In genomic region chr5:58455066-58455465, GRCh38 we compare ENCODE assay signal across 20 cellular contexts. TPM values are rescaled to one million over a fixed set of nuclear protein-coding genes. Genes with fewer than 3 reads are reported as not detected.
A peak's percentile ranks its signal among the peaks of the same experiment; 100 is the strongest.
DNase-seq lines count a peak whose midpoint lies in the region; ATAC-seq, FAIRE-seq and TF ChIP-seq lines count a peak whose summit lies in the region.
"Had no signal": no experiment of that assay in that cellular context is flagged by ENCODE, and none has a peak within 500 bp of the region (broad histone marks: within the 10 kb centered on the region; RNA-seq: fewer than 3 reads in every experiment).

No MANE protein-coding gene starts in this region.

- H3K27me3 Mint-ChIP-seq in activated CD8-positive, alpha-beta memory T cell treated with anti-CD3 and anti-CD28 coated beads, Interleukin-2, amount 10 ng/mL, durations not matched to agents 7 days and 5 days: peaks cover 43% of the 10 kb centered on the region
- H3K27me3 Mint-ChIP-seq: stimulated activated naive B cell treated with anti-CD40 and anti-IgM and Interleukin-4, amounts not matched to agents 10 μg/mL and 1 μg/mL and 100 μg/mL, for 72 hours had no signal

- peaks cover 5% of the 10 kb centered on the region for H4K20me1 ChIP-seq in neural cell (ENCODE audit: insufficient read depth)

- no peak for ATAC-seq in activated CD8-positive, alpha-beta memory T cell treated with anti-CD3 and anti-CD28 coated beads, Interleukin-2, amount 10 ng/mL, durations not matched to agents 7 days and 5 days
- ATAC-seq in GM18502 (IDR thresholded peaks at IDR 0.05; ENCODE audit: poor library complexity, unreplicated experiment): no peak
- ATAC-seq in mucosa of descending colon: no peak
- ATAC-seq: left lung; stimulated activated naive B cell treated with anti-CD40 and anti-IgM and Interleukin-4, amounts not matched to agents 10 μg/mL and 1 μg/mL and 100 μg/mL, for 72 hours had no signal

- intact Hi-C loops in mucosa of descending colon (cut with DNase I, micrococcal nuclease): loop anchor here (5.0 to 10.0 kb wide), 2 partner anchors 663 to 670 kb away; no protein-coding TSS in a partner anchor

- DNase-seq in BJ (ENCODE audit: low read depth): peak; percentile 68
- peak; percentile 9 for DNase-seq in RCC 7860 (ENCODE audit: low spot score)
- no peak for DNase-seq in epithelial cell of proximal tubule (ENCODE audit: low read depth)
- DNase-seq in NK-92 (lab: John Stamatoyannopoulos, UW; ENCODE audit: unreplicated experiment): no peak
- no peak for DNase-seq in activated CD8-positive, alpha-beta memory T cell treated with anti-CD3 and anti-CD28 coated beads, Interleukin-2, amount 10 ng/mL, durations not matched to agents 7 days and 5 days
- no peak for DNase-seq in mucosa of descending colon
- DNase-seq: activated CD4-positive, alpha-beta memory T cell treated with anti-CD3 and anti-CD28 coated beads for 36 hours; activated gamma-delta T cell treated with Interleukin-2 at 50 U/mL for 16 hours; C1 segment of cervical spinal cord; colonic mucosa; H9; left lung; NCI-H1092; stimulated activated CD4-positive, alpha-beta T cell treated with anti-CD3 and anti-CD28 coated beads, Interleukin-2, amount 100 ng/mL, for 48 hours; stimulated activated naive B cell treated with anti-CD40 and anti-IgM and Interleukin-4, amounts not matched to agents 10 μg/mL and 1 μg/mL and 100 μg/mL, for 72 hours had no signal

- POLR2A ChIA-PET in BJ (lab: Charles Lee): interaction anchor here (0.6 to 0.8 kb wide), 2 partner anchors 272 to 675 kb away, joined by 3 to 4 read pairs; no protein-coding TSS in a partner anchor

- no peaks in the 10 kb centered on the region for H3K9me3 Mint-ChIP-seq in activated CD8-positive, alpha-beta memory T cell treated with anti-CD3 and anti-CD28 coated beads, Interleukin-2, amount 10 ng/mL, durations not matched to agents 7 days and 5 days (ENCODE audit: low read depth)
- H3K9me3 Mint-ChIP-seq: activated CD4-positive, alpha-beta memory T cell treated with anti-CD3 and anti-CD28 coated beads for 36 hours; H9; stimulated activated naive B cell treated with anti-CD40 and anti-IgM and Interleukin-4, amounts not matched to agents 10 μg/mL and 1 μg/mL and 100 μg/mL, for 72 hours had no signal

- H3K9ac ChIP-seq in neural cell (ENCODE audit: low read length): no peak overlapping the region
- H3K9ac ChIP-seq: parathyroid adenoma had no signal

- TF ChIP-seq RAD21 in neural cell (conservative IDR thresholded peaks at IDR 0.05): no peak

- H3K4me3 ChIP-seq in BJ (ENCODE audit: low read depth, low read length) (no peak overlapping the region), epithelial cell of proximal tubule (ENCODE audit: low read depth, low read length) (peak overlapping the region; percentile 88), neural cell (ENCODE audit: low read length) (peak overlapping the region; percentile 88), mucosa of descending colon (no peak overlapping the region)
- H3K4me3 ChIP-seq: colonic mucosa had no signal

- no peaks in the 10 kb centered on the region for H3K9me3 ChIP-seq in neural cell (ENCODE audit: low read length)
- no peaks in the 10 kb centered on the region for H3K9me3 ChIP-seq in mucosa of descending colon
- H3K9me3 ChIP-seq: colonic mucosa, left lung had no signal

- no peaks in the 10 kb centered on the region for H3K27me3 ChIP-seq in BJ (ENCODE audit: control insufficient read depth, insufficient read depth, low read length)
- H3K27me3 ChIP-seq in neural cell (ENCODE audit: insufficient read depth, low read depth, low read length): no peaks in the 10 kb centered on the region
- H3K27me3 ChIP-seq: colonic mucosa had no signal

- H2AFZ ChIP-seq in neural cell (ENCODE audit: low read depth, low read length): no peak overlapping the region
- H2AFZ ChIP-seq: parathyroid adenoma had no signal

- no peak for FAIRE-seq in RCC 7860 (lab: Jason Lieb, UNC)

- no peak overlapping the region for H3K27ac ChIP-seq in neural cell (ENCODE audit: low read length)
- H3K27ac ChIP-seq: colonic mucosa, left lung, parathyroid adenoma had no signal

- H3K4me1 Mint-ChIP-seq in activated CD8-positive, alpha-beta memory T cell treated with anti-CD3 and anti-CD28 coated beads, Interleukin-2, amount 10 ng/mL, durations not matched to agents 7 days and 5 days: peaks cover 3% of the 10 kb centered on the region

- no peaks in the 10 kb centered on the region for H3K36me3 Mint-ChIP-seq in activated CD8-positive, alpha-beta memory T cell treated with anti-CD3 and anti-CD28 coated beads, Interleukin-2, amount 10 ng/mL, durations not matched to agents 7 days and 5 days

- no peaks in the 10 kb centered on the region for H3K9me2 ChIP-seq in neural cell (ENCODE audit: insufficient read depth, low read length)

- peaks cover 3% of the 10 kb centered on the region for H3K4me1 ChIP-seq in mucosa of descending colon (ENCODE audit: low read depth)
- H3K4me1 ChIP-seq: colonic mucosa, parathyroid adenoma had no signal

- H3K4me2 ChIP-seq in neural cell (ENCODE audit: low read length): peak overlapping the region; percentile 97

- H3K79me2 ChIP-seq in neural cell (replicated peaks; ENCODE audit: insufficient read depth, low read length): peaks cover 61% of the 10 kb centered on the region
- H3K79me2 ChIP-seq: parathyroid adenoma had no signal

- TF ChIP-seq EP300 in neural cell (conservative IDR thresholded peaks at IDR 0.05; ENCODE audit: poor library complexity, severe bottlenecking): no peak

- H3K27ac Mint-ChIP-seq in activated CD8-positive, alpha-beta memory T cell treated with anti-CD3 and anti-CD28 coated beads, Interleukin-2, amount 10 ng/mL, durations not matched to agents 7 days and 5 days: no peak overlapping the region
- H3K27ac Mint-ChIP-seq: activated CD4-positive, alpha-beta memory T cell treated with anti-CD3 and anti-CD28 coated beads for 36 hours; H9; stimulated activated naive B cell treated with anti-CD40 and anti-IgM and Interleukin-4, amounts not matched to agents 10 μg/mL and 1 μg/mL and 100 μg/mL, for 72 hours had no signal

- no peaks in the 10 kb centered on the region for H3F3A ChIP-seq in neural cell (ENCODE audit: insufficient read depth, low read length, poor library complexity, severe bottlenecking)

- CTCF ChIA-PET in BJ (lab: Yijun Ruan, JAX): interaction anchor here (0.9 to 1.5 kb wide), 3 partner anchors 567 to 1157 kb away, joined by 3 to 6 read pairs (median 4); no protein-coding TSS in a partner anchor
- CTCF ChIA-PET in activated CD8-positive, alpha-beta memory T cell treated with anti-CD3 and anti-CD28 coated beads, Interleukin-2, amount 10 ng/mL, durations not matched to agents 7 days and 5 days (lab: Charles Lee): no interaction called here

- H3K4me3 Mint-ChIP-seq in activated CD8-positive, alpha-beta memory T cell treated with anti-CD3 and anti-CD28 coated beads, Interleukin-2, amount 10 ng/mL, durations not matched to agents 7 days and 5 days: no peak overlapping the region
- H3K4me3 Mint-ChIP-seq: activated CD4-positive, alpha-beta memory T cell treated with anti-CD3 and anti-CD28 coated beads for 36 hours; H9; stimulated activated naive B cell treated with anti-CD40 and anti-IgM and Interleukin-4, amounts not matched to agents 10 μg/mL and 1 μg/mL and 100 μg/mL, for 72 hours had no signal

- H3K36me3 ChIP-seq in BJ (ENCODE audit: control insufficient read depth, insufficient read depth, low read length): peaks cover 7% of the 10 kb centered on the region
- H3K36me3 ChIP-seq in neural cell (ENCODE audit: insufficient read depth, low read length): peaks cover 48% of the 10 kb centered on the region
- H3K36me3 ChIP-seq in mucosa of descending colon (ENCODE audit: low read depth): no peaks in the 10 kb centered on the region
- H3K36me3 ChIP-seq: colonic mucosa had no signal

- no peak for TF ChIP-seq CTCF in BJ (IDR thresholded peaks at IDR 0.05; ENCODE audit: insufficient read depth, low read depth, low read length)
- no peak for TF ChIP-seq CTCF in epithelial cell of proximal tubule (conservative IDR thresholded peaks at IDR 0.05; ENCODE audit: low read depth, low read length)
- no peak for TF ChIP-seq CTCF in neural cell (IDR thresholded peaks at IDR 0.05; ENCODE audit: poor library complexity, severe bottlenecking)
- no peak for TF ChIP-seq CTCF in mucosa of descending colon (IDR thresholded peaks at IDR 0.05)

TF ChIP-seq in neural cell, 6 proteins besides CTCF, POLR2A, EP300 and RAD21:
- TF ChIP-seq EZH2 (IDR thresholded peaks at IDR 0.05; ENCODE audit: borderline replicate concordance, insufficient read depth, low read length, poor library complexity, severe bottlenecking) (no peak), POLR2AphosphoS5 (IDR thresholded peaks at IDR 0.05) (no peak)
TF ChIP-seq in neural cell: peak in this region for 0.

RNA-seq across cellular contexts. Expression of gene PLK2, which starts 4.8 kb away (rescaled TPM):
- 20.7 and 21.7 TPM in 2 replicates for polyA plus RNA-seq in BJ (2011; rRNA removed)
- 41.0 and 47.9 TPM in 2 replicates for polyA minus RNA-seq in BJ (2011; rRNA and poly(A)+ RNA removed)
- 437 and 613 TPM in 2 replicates for total RNA-seq in epithelial cell of proximal tubule
- polyA plus RNA-seq in neural cell: 309 and 385 TPM in 2 replicates
- 800 and 993 TPM in 2 replicates for polyA minus RNA-seq in neural cell
- total RNA-seq in activated CD8-positive, alpha-beta memory T cell treated with anti-CD3 and anti-CD28 coated beads, Interleukin-2, amount 10 ng/mL, durations not matched to agents 7 days and 5 days: 1 to 10 TPM; 4.9 to 7.5 TPM
- 10 to 100 TPM; 13.0 to 24.7 (median 14.5) TPM for total RNA-seq in mucosa of descending colon

RNA-seq across cellular contexts. Expression of gene GAPT, which starts 36.2 kb away (rescaled TPM):
- polyA plus RNA-seq in BJ (2011; rRNA removed) (not detected in 2 replicates), neural cell (not detected in 2 replicates)
- polyA minus RNA-seq in BJ (2011; rRNA and poly(A)+ RNA removed): not detected in 2 replicates
- total RNA-seq in epithelial cell of proximal tubule (not detected in 2 replicates), mucosa of descending colon (under 1 TPM; 0.17 to 0.98 (median 0.43) TPM)
- not detected in 2 replicates for polyA minus RNA-seq in neural cell
- total RNA-seq in activated CD8-positive, alpha-beta memory T cell treated with anti-CD3 and anti-CD28 coated beads, Interleukin-2, amount 10 ng/mL, durations not matched to agents 7 days and 5 days: not detected
- total RNA-seq: activated CD4-positive, alpha-beta memory T cell treated with anti-CD3 and anti-CD28 coated beads for 36 hours; H9; HT1080; T-helper 2 cell treated with Interferon-gamma antibody and Interleukin-4, amounts not matched to agents 100 ng/mL and 5 ng/mL, for 36 hours had no signal

Comparison
In these comparisons a context has a peak if more than half of its experiments do, and no peak if none do; other contexts are left out.
1. DNase-seq: peak in BJ (single experiment) and RCC 7860 (single experiment); none in epithelial cell of proximal tubule (single experiment), NK-92 (single experiment), activated CD8-positive, alpha-beta memory T cell treated with anti-CD3 and anti-CD28 coated beads, Interleukin-2, amount 10 ng/mL, durations not matched to agents 7 days and 5 days (single experiment) and mucosa of descending colon (0 of 3).
2. H3K4me3 ChIP-seq: peak in epithelial cell of proximal tubule (single experiment) and neural cell (single experiment); none in BJ (single experiment) and mucosa of descending colon (single experiment).
3. RNA of gene PLK2, which starts 4.8 kb away (total RNA-seq): 437 to 613 TPM in epithelial cell of proximal tubule; 13.0 to 24.7 TPM in mucosa of descending colon and 4.9 to 7.5 TPM in activated CD8-positive, alpha-beta memory T cell treated with anti-CD3 and anti-CD28 coated beads, Interleukin-2, amount 10 ng/mL, durations not matched to agents 7 days and 5 days; every median in the first group is over 10 times any median in the second.